ENCODE assay signal across 8 cellular contexts in the genomic region with DNA sequence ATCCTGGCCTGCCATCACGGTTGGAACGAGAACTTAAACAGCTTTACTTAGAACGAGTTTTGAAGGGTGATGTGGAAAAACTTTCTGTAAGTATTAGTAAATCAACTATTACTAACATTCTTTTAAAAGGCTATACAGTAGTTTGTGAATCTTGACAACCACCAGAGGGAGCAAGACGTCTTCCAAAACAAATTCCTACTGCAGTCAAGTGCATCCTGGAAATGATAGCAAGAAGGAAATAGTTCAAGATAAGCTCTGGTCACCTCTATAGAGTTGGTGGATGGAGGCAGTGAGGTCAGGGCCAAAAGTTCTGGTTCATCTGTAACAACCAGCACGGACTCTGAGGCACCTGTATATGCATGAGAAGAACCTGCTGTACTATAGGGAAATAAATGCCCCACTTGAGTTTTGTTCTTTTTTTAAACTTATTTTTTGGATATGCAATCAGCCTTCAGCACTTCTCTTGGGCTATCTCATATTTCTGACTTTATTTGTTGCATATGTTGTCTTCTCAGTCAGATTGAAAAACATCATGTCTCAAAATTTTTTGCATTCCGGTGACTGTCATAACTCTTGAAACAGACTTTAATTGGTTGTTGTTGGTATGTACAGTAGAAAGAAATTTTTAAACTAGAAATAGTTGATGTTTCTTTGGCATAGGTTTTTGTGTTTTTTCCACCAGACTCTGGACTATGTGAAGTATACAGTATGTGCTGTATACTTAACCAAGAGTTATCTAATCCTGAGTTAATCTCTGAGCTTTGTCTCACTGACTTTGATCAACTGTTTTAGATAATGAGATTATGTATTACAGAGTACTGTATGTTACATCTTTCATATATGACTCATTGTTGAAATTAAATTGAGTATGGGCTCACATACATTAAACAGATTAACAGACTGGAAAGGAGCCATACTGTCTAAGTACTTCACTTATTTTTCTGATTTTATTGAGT. TPM values are rescaled to one million over a fixed set of nuclear protein-coding genes. Genes with fewer than 3 reads are reported as not detected.
A peak's percentile ranks its signal among the peaks of the same experiment; 100 is the strongest.
DNase-seq lines count a peak whose midpoint lies in the region; ATAC-seq and TF ChIP-seq lines count a peak whose summit lies in the region.

No MANE protein-coding gene starts in this region.

- H3K27me3 ChIP-seq in heart left ventricle, result no peaks in the 10 kb centered on the region

- CTCF ChIA-PET in activated CD4-positive, alpha-beta memory T cell treated with anti-CD3 and anti-CD28 coated beads for 36 hours (lab: Charles Lee), result interaction anchor here (0.6 to 2.7 kb wide), 18 partner anchors 9 to 765 kb away, joined by 3 to 11 read pairs (median 3); a partner anchor contains a TSS

- TF ChIP-seq CTCF in AG09309 (IDR thresholded peaks at IDR 0.05; ENCODE audit: control insufficient read depth, insufficient read depth, low read depth, low read length, missing control alignments) (peak; percentile 62), GM12873 (IDR thresholded peaks at IDR 0.05; ENCODE audit: insufficient read depth, low read depth, low read length, missing control alignments) (peak; percentile 54), heart left ventricle (IDR thresholded peaks at IDR 0.05) (peak; percentile 58 to 81 (median 70)), progenitor cell of endocrine pancreas (IDR thresholded peaks at IDR 0.05; ENCODE audit: unreplicated experiment) (peak; percentile 80)

- H3K36me3 Mint-ChIP-seq in activated T-helper 17 cell treated with anti-CD3 and anti-CD28 coated beads, Interleukin-2, amount 50 U/mL, for 72 hours (ENCODE audit: low read depth), result peaks cover 100% of the 10 kb centered on the region
- peaks cover 9% of the 10 kb centered on the region for H3K36me3 Mint-ChIP-seq in progenitor cell of endocrine pancreas (ENCODE audit: insufficient read depth)
- H3K36me3 Mint-ChIP-seq in activated CD4-positive, alpha-beta memory T cell treated with anti-CD3 and anti-CD28 coated beads for 36 hours, result peaks cover 36% of the 10 kb centered on the region

- H3K4me3 ChIP-seq in AG09309 (ENCODE audit: control insufficient read depth, low read depth, low read length) (no peak overlapping the region), heart left ventricle (no peak overlapping the region)

- peaks cover 10% of the 10 kb centered on the region for H3K4me1 Mint-ChIP-seq in activated T-helper 17 cell treated with anti-CD3 and anti-CD28 coated beads, Interleukin-2, amount 50 U/mL, for 72 hours
- no peaks in the 10 kb centered on the region for H3K4me1 Mint-ChIP-seq in progenitor cell of endocrine pancreas (ENCODE audit: low read depth)
- H3K4me1 Mint-ChIP-seq in activated CD4-positive, alpha-beta memory T cell treated with anti-CD3 and anti-CD28 coated beads for 36 hours (ENCODE audit: low read depth), result peaks cover 12% of the 10 kb centered on the region

- no peak for ATAC-seq in activated T-helper 17 cell treated with anti-CD3 and anti-CD28 coated beads, Interleukin-2, amount 50 U/mL, for 72 hours (replicated peaks)
- ATAC-seq in heart left ventricle (peak; percentile 33 to 84 (median 81)), GM19324 (IDR thresholded peaks at IDR 0.05; ENCODE audit: low FRiP score, unreplicated experiment) (no peak)

- no peak overlapping the region for H3K4me3 Mint-ChIP-seq in activated T-helper 17 cell treated with anti-CD3 and anti-CD28 coated beads, Interleukin-2, amount 50 U/mL, for 72 hours
- no peak overlapping the region for H3K4me3 Mint-ChIP-seq in progenitor cell of endocrine pancreas (ENCODE audit: low read depth)
- H3K4me3 Mint-ChIP-seq in activated CD4-positive, alpha-beta memory T cell treated with anti-CD3 and anti-CD28 coated beads for 36 hours, result no peak overlapping the region

- intact Hi-C loops in heart left ventricle (cut with DNase I), result loop anchor here in 9 of 10 donors (1.0 to 10.0 kb wide), 13 partner anchors 37 to 307 kb away; a partner anchor contains a TSS
- intact Hi-C loops in activated CD4-positive, alpha-beta memory T cell treated with anti-CD3 and anti-CD28 coated beads for 36 hours (cut with micrococcal nuclease), result loop anchor here (1.0 kb wide), 2 partner anchors 288 to 308 kb away; no protein-coding TSS in a partner anchor

- H3K27ac ChIP-seq in heart left ventricle, result no peak overlapping the region

- no peak for TF ChIP-seq POLR2A in heart left ventricle (IDR thresholded peaks at IDR 0.05)

- peak overlapping the region; percentile 6 for H3K27ac Mint-ChIP-seq in activated T-helper 17 cell treated with anti-CD3 and anti-CD28 coated beads, Interleukin-2, amount 50 U/mL, for 72 hours
- H3K27ac Mint-ChIP-seq in progenitor cell of endocrine pancreas, result no peak overlapping the region
- no peak overlapping the region for H3K27ac Mint-ChIP-seq in activated CD4-positive, alpha-beta memory T cell treated with anti-CD3 and anti-CD28 coated beads for 36 hours

- 34 to 51% (median 35%) methylated on average over 6 of the region's 6 CpGs for WGBS in heart left ventricle, 4 donors

- DNase-seq in AG09309 (ENCODE audit: low read depth) (peak; percentile 64), NCI-H2107 treated with DMSO at 0.1 percent for 48 hours (lab: John Stamatoyannopoulos, UW; ENCODE audit: unreplicated experiment) (peak; percentile 28), heart left ventricle (peak in 1 of 5 donors; percentile 40), progenitor cell of endocrine pancreas (ENCODE audit: low spot score, unreplicated experiment) (no peak)
- no peak for DNase-seq in activated CD4-positive, alpha-beta memory T cell treated with anti-CD3 and anti-CD28 coated beads for 36 hours

- H3K4me1 ChIP-seq in heart left ventricle, result peaks cover 0 to 12% (median 0%) of the 10 kb centered on the region in 12 donors

- POLR2A ChIA-PET in activated CD4-positive, alpha-beta memory T cell treated with anti-CD3 and anti-CD28 coated beads for 36 hours (lab: Charles Lee), result no interaction called here

- no peaks in the 10 kb centered on the region for H3K27me3 Mint-ChIP-seq in activated T-helper 17 cell treated with anti-CD3 and anti-CD28 coated beads, Interleukin-2, amount 50 U/mL, for 72 hours
- no peaks in the 10 kb centered on the region for H3K27me3 Mint-ChIP-seq in progenitor cell of endocrine pancreas
- H3K27me3 Mint-ChIP-seq in activated CD4-positive, alpha-beta memory T cell treated with anti-CD3 and anti-CD28 coated beads for 36 hours, result no peaks in the 10 kb centered on the region

- no peaks in the 10 kb centered on the region for H3K9me3 ChIP-seq in heart left ventricle

- H3K36me3 ChIP-seq in heart left ventricle, result peaks cover 0 to 94% (median 57%) of the 10 kb centered on the region in 9 donors

- H3K9me3 Mint-ChIP-seq in activated T-helper 17 cell treated with anti-CD3 and anti-CD28 coated beads, Interleukin-2, amount 50 U/mL, for 72 hours, result no peaks in the 10 kb centered on the region
- no peaks in the 10 kb centered on the region for H3K9me3 Mint-ChIP-seq in progenitor cell of endocrine pancreas (ENCODE audit: low read depth)
- no peaks in the 10 kb centered on the region for H3K9me3 Mint-ChIP-seq in activated CD4-positive, alpha-beta memory T cell treated with anti-CD3 and anti-CD28 coated beads for 36 hours

RNA-seq across cellular contexts. Expression of a gene that starts 37.7 kb away (rescaled TPM):
- 100 to 1,000 TPM; 276 to 518 TPM for total RNA-seq in activated T-helper 17 cell treated with anti-CD3 and anti-CD28 coated beads, Interleukin-2, amount 50 U/mL, for 72 hours
- total RNA-seq in heart left ventricle (100 to 1,000 TPM in 6 of 9 donors, 10 to 100 TPM in 3; 32.6 to 216 (median 117) TPM), progenitor cell of endocrine pancreas (188 and 193 TPM in 2 replicates)
- polyA plus RNA-seq in heart left ventricle, result 10 to 100 TPM; 28.2 to 84.2 TPM
- 100 to 1,000 TPM; 401 to 406 TPM for total RNA-seq in activated CD4-positive, alpha-beta memory T cell treated with anti-CD3 and anti-CD28 coated beads for 36 hours

Comparison
In these comparisons a context has a peak if more than half of its experiments do, and no peak if none do; other contexts are left out.
1. DNase-seq: peak in AG09309 (single experiment) and NCI-H2107 treated with DMSO at 0.1 percent for 48 hours (single experiment); none in progenitor cell of endocrine pancreas (single experiment) and activated CD4-positive, alpha-beta memory T cell treated with anti-CD3 and anti-CD28 coated beads for 36 hours (single experiment).
2. ATAC-seq: peak in heart left ventricle (4 of 4); none in activated T-helper 17 cell treated with anti-CD3 and anti-CD28 coated beads, Interleukin-2, amount 50 U/mL, for 72 hours (single experiment) and GM19324 (single experiment).
3. Peak in every context shown above with its lines, with median percentiles within 50 percentile points of each other: CTCF ChIP-seq.